Comparison of ENCODE assay signal across 1 cellular context in genomic region chr2:27737676-27738348, GRCh38.
TF ChIP-seq lines count a peak whose summit lies in the region.

No MANE protein-coding gene starts in this region.

TF ChIP-seq in HepG2, 621 proteins besides CTCF, POLR2A, EP300 and RAD21 (continued from another document and continues in another):
- TF ChIP-seq ZFP36 (IDR thresholded peaks at IDR 0.05; ENCODE audit: borderline replicate concordance, low read depth, low read length, partially characterized antibody) (no peak), NR3C1 (CRISPR knock-in tag; IDR thresholded peaks at IDR 0.05) (no peak), XRCC5 (optimal IDR thresholded peaks at IDR 0.05; ENCODE audit: low read length) (peak; percentile 69), NR2F2 (IDR thresholded peaks at IDR 0.05; ENCODE audit: borderline replicate concordance, low read depth) (peak; percentile 40; the same call in 1 of the 2 replicates), ZNF549 (CRISPR knock-in tag; IDR thresholded peaks at IDR 0.05) (no peak), GMEB2 (CRISPR knock-in tag; IDR thresholded peaks at IDR 0.05; ENCODE audit: low read depth) (no peak), ZNF232 (CRISPR knock-in tag; IDR thresholded peaks at IDR 0.05; ENCODE audit: borderline replicate concordance) (peak; percentile 19; the same call in 1 of the 2 replicates), RARA (CRISPR knock-in tag; IDR thresholded peaks at IDR 0.05) (peak; percentile 49), TEF (CRISPR knock-in tag; IDR thresholded peaks at IDR 0.05) (no peak), CEBPG (CRISPR knock-in tag; IDR thresholded peaks at IDR 0.05) (peak; percentile 88), HNF1A (IDR thresholded peaks at IDR 0.05; ENCODE audit: low read depth) (peak; percentile 25; the same call in 1 of the 2 replicates), HNF1A (CRISPR knock-in tag; IDR thresholded peaks at IDR 0.05; ENCODE audit: borderline replicate concordance) (no peak), KAT7 (CRISPR knock-in tag; IDR thresholded peaks at IDR 0.05; ENCODE audit: borderline replicate concordance) (no peak; the same call in 1 of the 2 replicates), CBX1 (IDR thresholded peaks at IDR 0.05; ENCODE audit: low read depth) (no peak), ZBTB25 (CRISPR knock-in tag; IDR thresholded peaks at IDR 0.05) (0 out of 2 replicates have a peak, but pooled peaks have one; percentile 37), NFIC (IDR thresholded peaks at IDR 0.05; ENCODE audit: low read length) (peak; percentile 16; the same call in 1 of the 2 replicates), ZNF639 (CRISPR knock-in tag; conservative IDR thresholded peaks at IDR 0.05) (no peak), ZSCAN12 (CRISPR knock-in tag; IDR thresholded peaks at IDR 0.05) (0 out of 2 replicates have a peak, but pooled peaks have one; percentile 59), ZNF772 (CRISPR knock-in tag; IDR thresholded peaks at IDR 0.05) (peak; percentile 77; the same call in 1 of the 2 replicates), RCOR2 (CRISPR knock-in tag; IDR thresholded peaks at IDR 0.05) (peak; percentile 69), MLXIP (CRISPR knock-in tag; IDR thresholded peaks at IDR 0.05; ENCODE audit: borderline replicate concordance) (no peak), SMAD3 (CRISPR knock-in tag; IDR thresholded peaks at IDR 0.05) (no peak; the same call in 1 of the 2 replicates), ZSCAN25 (CRISPR knock-in tag; IDR thresholded peaks at IDR 0.05) (peak; percentile 41), REL (CRISPR knock-in tag; conservative IDR thresholded peaks at IDR 0.05) (0 out of 2 replicates have a peak, but pooled peaks have one; percentile 41), ZNF230 (CRISPR knock-in tag; IDR thresholded peaks at IDR 0.05) (no peak; the same call in 1 of the 2 replicates), ELF3 (CRISPR knock-in tag; IDR thresholded peaks at IDR 0.05) (peak; percentile 94), ZNF567 (CRISPR knock-in tag; IDR thresholded peaks at IDR 0.05; ENCODE audit: borderline replicate concordance) (no peak), ZNF607 (CRISPR knock-in tag; IDR thresholded peaks at IDR 0.05; ENCODE audit: borderline replicate concordance) (no peak), ZSCAN29 (CRISPR knock-in tag; conservative IDR thresholded peaks at IDR 0.05) (no peak), RFX1 (IDR thresholded peaks at IDR 0.05) (no peak), BRCA1 (CRISPR knock-in tag; IDR thresholded peaks at IDR 0.05) (peak; percentile 57; the same call in 1 of the 2 replicates), KAT2B (IDR thresholded peaks at IDR 0.05; ENCODE audit: borderline replicate concordance, low read depth, low read length) (no peak), CENPT (CRISPR knock-in tag; IDR thresholded peaks at IDR 0.05; ENCODE audit: low read depth) (no peak), ZNF318 (CRISPR knock-in tag; IDR thresholded peaks at IDR 0.05) (no peak; the same call in 1 of the 2 replicates), SMARCC2 (IDR thresholded peaks at IDR 0.05) (no peak), ZNF879 (CRISPR knock-in tag; IDR thresholded peaks at IDR 0.05) (no peak), ZNF740 (CRISPR knock-in tag; IDR thresholded peaks at IDR 0.05) (no peak), SATB2 (CRISPR knock-in tag; IDR thresholded peaks at IDR 0.05) (0 out of 2 replicates have a peak, but pooled peaks have one; percentile 32), SOX5 (CRISPR knock-in tag; IDR thresholded peaks at IDR 0.05; ENCODE audit: borderline replicate concordance) (peak; percentile 59), U2AF2 (IDR thresholded peaks at IDR 0.05; ENCODE audit: low read depth, low read length) (no peak), SALL2 (CRISPR knock-in tag; IDR thresholded peaks at IDR 0.05) (peak; percentile 70; the same call in 1 of the 2 replicates), FOXK2 (IDR thresholded peaks at IDR 0.05) (peak; percentile 13; the same call in 1 of the 2 replicates), ZNF274 (CRISPR knock-in tag; IDR thresholded peaks at IDR 0.05) (no peak), ZFP90 (CRISPR knock-in tag; IDR thresholded peaks at IDR 0.05; ENCODE audit: borderline replicate concordance) (no peak), ZNF136 (CRISPR knock-in tag; IDR thresholded peaks at IDR 0.05; ENCODE audit: low read depth) (no peak), ZNF24 (IDR thresholded peaks at IDR 0.05) (no peak)
